26 cellular contexts compared by ENCODE assay signal in genomic region chr5:132327278-132327959, GRCh38. TPM values are rescaled to one million over a fixed set of nuclear protein-coding genes. Genes with fewer than 3 reads are reported as not detected.
DNase-seq lines count a peak whose midpoint lies in the region; ATAC-seq, FAIRE-seq and TF ChIP-seq lines count a peak whose summit lies in the region.
"Had no signal": no experiment of that assay in that cellular context is flagged by ENCODE, and none has a peak within 500 bp of the region (broad histone marks: within the 10 kb centered on the region; RNA-seq: fewer than 3 reads in every experiment).

No MANE protein-coding gene starts in this region.

- H3K79me2 ChIP-seq in K562 (ENCODE audit: control insufficient read depth, insufficient read depth, low read length) = no peaks in the 10 kb centered on the region

- no peak for TF ChIP-seq EP300 in K562 (IDR thresholded peaks at IDR 0.05; ENCODE audit: low read length)

- no peaks in the 10 kb centered on the region for H3K9me3 ChIP-seq in K562 (replicated peaks; ENCODE audit: control insufficient read depth, insufficient read depth, low read depth, low read length)
- no peaks in the 10 kb centered on the region for H3K9me3 ChIP-seq in gastrocnemius medialis
- H3K9me3 ChIP-seq in Caco-2 = no peaks in the 10 kb centered on the region
- H3K9me3 ChIP-seq: A549, esophagus muscularis mucosa, ovary, right atrium auricular region, vagina had no signal

- H3K36me3 ChIP-seq in K562 (ENCODE audit: control insufficient read depth, insufficient read depth, low read length) (peaks cover 38% of the 10 kb centered on the region), gastrocnemius medialis (peaks cover 0 to 49% of the 10 kb centered on the region in 2 donors), Caco-2 (ENCODE audit: control insufficient read depth, insufficient read depth, low read length) (no peaks in the 10 kb centered on the region; the same call in none of the 2 replicates)
- H3K36me3 ChIP-seq: ovary, vagina had no signal

- H3K9me3 Mint-ChIP-seq in type B pancreatic cell (no peaks in the 10 kb centered on the region), Caco-2 (ENCODE audit: unreplicated experiment) (no peaks in the 10 kb centered on the region)
- H3K9me3 Mint-ChIP-seq: activated CD4-positive, alpha-beta memory T cell treated with anti-CD3 and anti-CD28 coated beads, Interleukin-2, amount 10 ng/mL, durations not matched to agents 7 days and 5 days; CD8-positive, alpha-beta T cell had no signal

- CTCF ChIA-PET in K562 (lab: Yijun Ruan, JAX; ENCODE audit: low intra/inter-chr PET ratio) = no interaction called here
- CTCF ChIA-PET in Caco-2 (lab: Charles Lee) = no interaction called here

- H3K36me3 Mint-ChIP-seq in type B pancreatic cell = peaks cover 10% of the 10 kb centered on the region
- H3K36me3 Mint-ChIP-seq in Caco-2 (ENCODE audit: insufficient read depth, unreplicated experiment) = no peaks in the 10 kb centered on the region

- FAIRE-seq in K562 (lab: Jason Lieb, UNC) = no peak
- FAIRE-seq: A549, keratinocyte had no signal

- TF ChIP-seq POLR2A in K562 (conservative IDR thresholded peaks at IDR 0.05) (no peak), gastrocnemius medialis (IDR thresholded peaks at IDR 0.05) (no peak)

- H3K27ac Mint-ChIP-seq in type B pancreatic cell (no peak overlapping the region), Caco-2 (ENCODE audit: unreplicated experiment) (no peak overlapping the region)
- H3K27ac Mint-ChIP-seq: activated CD4-positive, alpha-beta memory T cell treated with anti-CD3 and anti-CD28 coated beads, Interleukin-2, amount 10 ng/mL, durations not matched to agents 7 days and 5 days; CD8-positive, alpha-beta T cell had no signal

- peaks cover 0 to 7% of the 10 kb centered on the region in 2 experiments; a peak in 4 of 5 replicates for H3K4me1 ChIP-seq in K562 (replicated peaks in 1 of 2; ENCODE audit: control insufficient read depth in 2 of 2, insufficient read depth in 2 of 2, low read length in 2 of 2)
- H3K4me1 ChIP-seq in gastrocnemius medialis = no peaks in the 10 kb centered on the region
- H3K4me1 ChIP-seq in Caco-2 = peaks cover 7% of the 10 kb centered on the region
- H3K4me1 ChIP-seq: esophagus muscularis mucosa, right atrium auricular region had no signal

- no peak overlapping the region for H3K9ac ChIP-seq in K562 (ENCODE audit: insufficient read depth in 1 of 2, low read depth in 2 of 2, low read length in 2 of 2)

- H3K4me1 Mint-ChIP-seq in type B pancreatic cell (ENCODE audit: unreplicated experiment) = peaks cover 28% of the 10 kb centered on the region
- H3K4me1 Mint-ChIP-seq in Caco-2 (ENCODE audit: low read depth, unreplicated experiment) = peaks cover 10% of the 10 kb centered on the region
- H3K4me1 Mint-ChIP-seq: activated CD4-positive, alpha-beta memory T cell treated with anti-CD3 and anti-CD28 coated beads, Interleukin-2, amount 10 ng/mL, durations not matched to agents 7 days and 5 days had no signal

- no peaks in the 10 kb centered on the region for H3K27me3 Mint-ChIP-seq in type B pancreatic cell
- no peaks in the 10 kb centered on the region for H3K27me3 Mint-ChIP-seq in Caco-2 (ENCODE audit: insufficient read depth, unreplicated experiment)
- H3K27me3 Mint-ChIP-seq: activated CD4-positive, alpha-beta memory T cell treated with anti-CD3 and anti-CD28 coated beads, Interleukin-2, amount 10 ng/mL, durations not matched to agents 7 days and 5 days had no signal

- no peak overlapping the region for H3K4me3 Mint-ChIP-seq in type B pancreatic cell
- no peak overlapping the region for H3K4me3 Mint-ChIP-seq in Caco-2 (ENCODE audit: unreplicated experiment)
- H3K4me3 Mint-ChIP-seq: activated CD4-positive, alpha-beta memory T cell treated with anti-CD3 and anti-CD28 coated beads, Interleukin-2, amount 10 ng/mL, durations not matched to agents 7 days and 5 days; CD8-positive, alpha-beta T cell had no signal

- no peak for TF ChIP-seq RAD21 in K562 (CRISPR knock-in tag; conservative IDR thresholded peaks at IDR 0.05 in 1 of 2, IDR thresholded peaks at IDR 0.05 in 1 of 2)

- ATAC-seq in K562 (no peak), gastrocnemius medialis (no peak)
- ATAC-seq: CD8-positive, alpha-beta T cell had no signal

- H2AFZ ChIP-seq in K562 (ENCODE audit: low read depth, low read length) = no peak overlapping the region
- H2AFZ ChIP-seq: PC-9 had no signal

- DNase-seq in AG08395 (ENCODE audit: low spot score) (peak; percentile 50), HFF-Myc (ENCODE audit: extremely low read depth, low read depth) (peak; percentile 21), K562 (ENCODE audit: extremely low read depth in 1 of 4, low spot score in 3 of 4) (no peak), glomerular visceral epithelial cell (ENCODE audit: extremely low spot score) (peak; percentile 32), gastrocnemius medialis (no peak), type B pancreatic cell (ENCODE audit: extremely low spot score, unreplicated experiment) (no peak), Caco-2 (no peak)
- no peak for DNase-seq in activated CD4-positive, alpha-beta T cell treated with anti-CD3 and anti-CD28 coated beads for 48 hours
- DNase-seq: activated CD4-positive, alpha-beta memory T cell treated with anti-CD3 and anti-CD28 coated beads, Interleukin-2, amount 10 ng/mL, durations not matched to agents 7 days and 5 days; activated gamma-delta T cell treated with Interleukin-2 at 50 U/mL for 16 hours; activated T-cell treated with anti-CD3 and anti-CD28 coated beads for 4 hours; amniotic stem cell; CD8-positive, alpha-beta T cell; effector CD8-positive, alpha-beta T cell; NCI-H1105 treated with DMSO at 0.1 percent for 48 hours; NCI-H2081 treated with DMSO at 0.1 percent for 48 hours; NCI-H446; ovary; PC-9; SIG-M5; substantia nigra had no signal

- H4K20me1 ChIP-seq in K562 (replicated peaks; ENCODE audit: control insufficient read depth, insufficient read depth, low read length) = no peaks in the 10 kb centered on the region

- no peak overlapping the region for H3K4me3 ChIP-seq in HFF-Myc (replicated peaks; ENCODE audit: low read depth, low read length)
- no peak overlapping the region for H3K4me3 ChIP-seq in K562
- no peak overlapping the region for H3K4me3 ChIP-seq in gastrocnemius medialis
- H3K4me3 ChIP-seq in Caco-2 (ENCODE audit: low read depth, low read length) = no peak overlapping the region
- H3K4me3 ChIP-seq: A549, esophagus muscularis mucosa, ovary, PC-9, right atrium auricular region, vagina had no signal

- in situ Hi-C loops in K562 (cut with MboI) (no loop called here), gastrocnemius medialis (cut with MboI; ENCODE audit: low sequenced_read_pairs in 4 of 4) (no loop called here)

- no peak for TF ChIP-seq CTCF in HFF-Myc (IDR thresholded peaks at IDR 0.05; ENCODE audit: low read depth, low read length, missing control alignments)
- no peak for TF ChIP-seq CTCF in K562 (IDR thresholded peaks at IDR 0.05 in 2 of 3, conservative IDR thresholded peaks at IDR 0.05 in 1 of 3; ENCODE audit: insufficient read depth in 2 of 3, low read depth in 1 of 3, low read length in 3 of 3)
- TF ChIP-seq CTCF in gastrocnemius medialis (IDR thresholded peaks at IDR 0.05 in 4 of 5, conservative IDR thresholded peaks at IDR 0.05 in 1 of 5) = no peak
- no peak for TF ChIP-seq CTCF in type B pancreatic cell (conservative IDR thresholded peaks at IDR 0.05)
- TF ChIP-seq CTCF in Caco-2 (IDR thresholded peaks at IDR 0.05; ENCODE audit: insufficient read depth in 1 of 2, low read depth in 1 of 2, low read length in 1 of 2, severe bottlenecking in 1 of 2, unreplicated experiment in 1 of 2) = no peak

- H3K4me2 ChIP-seq in K562 (ENCODE audit: insufficient read depth, low read length) = no peak overlapping the region
- H3K4me2 ChIP-seq: A549, PC-9 had no signal

- H3K27me3 ChIP-seq in K562 (ENCODE audit: control insufficient read depth in 2 of 2, insufficient read depth in 2 of 2, low read length in 2 of 2) = no peaks in the 10 kb centered on the region
- H3K27me3 ChIP-seq in gastrocnemius medialis = no peaks in the 10 kb centered on the region
- H3K27me3 ChIP-seq in Caco-2 (replicated peaks; ENCODE audit: control insufficient read depth, insufficient read depth, low read length) = no peaks in the 10 kb centered on the region
- H3K27me3 ChIP-seq: esophagus muscularis mucosa, ovary, right atrium auricular region, vagina had no signal

- POLR2A ChIA-PET in K562 (lab: Yijun Ruan, JAX) (interaction anchor here (0.6 kb wide), 1 partner anchor 27 kb away, joined by 3 read pairs; no protein-coding TSS in a partner anchor), Caco-2 (lab: Charles Lee) (no interaction called here)

- 67% methylated on average over 2 of the region's 2 CpGs for WGBS in K562 (ENCODE audit: insufficient coverage, low coverage, missing lambda C conversion rate)

- BruUV-seq in K562 (replicated peaks; lab: Mats Ljungman, UMichigan) (no TSS peak), Caco-2 (replicated peaks; lab: Mats Ljungman, UMichigan) (no TSS peak)

- intact Hi-C loops in K562 (cut with micrococcal nuclease) (no loop called here), gastrocnemius medialis (cut with DNase I; ENCODE audit: low total_unique reads) (no loop called here), Caco-2 (cut with micrococcal nuclease; ENCODE audit: unreplicated experiment) (no loop called here)

- H3K27ac ChIP-seq in K562 (ENCODE audit: extremely low read depth, low read depth, low read length) (no peak overlapping the region; the same call in 2 of the 3 replicates), gastrocnemius medialis (no peak overlapping the region)
- H3K27ac ChIP-seq: A549, esophagus muscularis mucosa, ovary, PC-9, right atrium auricular region, vagina had no signal

- no peaks in the 10 kb centered on the region for H3K9me1 ChIP-seq in K562 (ENCODE audit: control insufficient read depth, insufficient read depth, low read length)

RNA-seq across cellular contexts. Expression of gene SLC22A4, which starts 33.2 kb away (rescaled TPM):
- 10.8 and 13.1 TPM in 2 replicates for total RNA-seq in K562 (2011; cell fraction: chromatin; rRNA removed; ENCODE audit: low replicate concordance)
- 15.8 and 21.3 TPM in 2 replicates for total RNA-seq in K562 (2011; cell fraction: nucleolus; rRNA removed)
- total RNA-seq in K562 (2011; cell fraction: nucleoplasm; rRNA removed) = 10.2 and 12.6 TPM in 2 replicates
- total RNA-seq in K562 (2014; rRNA removed) (6.5 and 7.9 TPM in 2 replicates), K562 (2014; rRNA removed; fragmentation: Illumina TruSeq; extraction: Trizol) (5.7 and 6.2 TPM in 2 replicates), K562 (2015; rRNA removed; fragmentation: Illumina TruSeq; extraction: Trizol) (4.5 and 4.8 TPM in 2 replicates), K562 (2021) (7.6 and 9.6 TPM in 2 replicates), gastrocnemius medialis (1 to 10 TPM; 5.4 to 6.7 (median 6.2) TPM), type B pancreatic cell (ENCODE audit: low replicate concordance) (1.3 and 2.0 TPM in 2 replicates), Caco-2 (2022) (1.5 and 1.7 TPM in 2 replicates)
- polyA plus RNA-seq in K562 (2011; rRNA removed) (5.2 and 9.5 TPM in 2 replicates), K562 (2014; fragmentation: Illumina TruSeq; extraction: Trizol) (5.8 and 6.1 TPM in 2 replicates), K562 (2014; fragmentation: Nextera tagmentation; extraction: Ambion mirVana) (1 to 10 TPM; 2.7 to 2.9 TPM), K562 (2014; rRNA removed) (6.0 and 7.0 TPM in 2 replicates)
- polyA plus RNA-seq in K562 (2011; cell fraction: cytosol; rRNA removed) = 3.8 and 8.4 TPM in 2 replicates
- 9.1 and 22.6 TPM in 2 replicates for polyA plus RNA-seq in K562 (2011; cell fraction: nucleus; rRNA removed)
- 1.1 and 2.8 TPM in 2 replicates for polyA plus RNA-seq in K562 (2012)
- polyA minus RNA-seq in K562 (2011; rRNA and poly(A)+ RNA removed) = 4.2 and 9.2 TPM in 2 replicates
- 4.4 and 7.5 TPM in 2 replicates for polyA minus RNA-seq in K562 (2011; cell fraction: cytosol; rRNA and poly(A)+ RNA removed)
- polyA minus RNA-seq in K562 (2011; cell fraction: nucleus; rRNA and poly(A)+ RNA removed) = 7.0 and 13.3 TPM in 2 replicates

RNA-seq across cellular contexts. Expression of gene SLC22A5, which starts 42.1 kb away (rescaled TPM):
- 50.2 and 52.9 TPM in 2 replicates for total RNA-seq in K562 (2011; cell fraction: chromatin; rRNA removed; ENCODE audit: low replicate concordance)
- total RNA-seq in K562 (2011; cell fraction: nucleolus; rRNA removed) = 43.7 and 56.8 TPM in 2 replicates
- total RNA-seq in K562 (2011; cell fraction: nucleoplasm; rRNA removed) = 53.5 and 62.8 TPM in 2 replicates
- total RNA-seq in K562 (2014; rRNA removed) (7.0 and 9.9 TPM in 2 replicates), K562 (2014; rRNA removed; fragmentation: Illumina TruSeq; extraction: Trizol) (7.3 and 8.3 TPM in 2 replicates), K562 (2015; rRNA removed; fragmentation: Illumina TruSeq; extraction: Trizol) (6.3 and 6.9 TPM in 2 replicates), K562 (2021) (11.5 and 13.3 TPM in 2 replicates), gastrocnemius medialis (100 to 1,000 TPM in 1 of 4 donors, 10 to 100 TPM in 3; 56.2 to 116 (median 79.2) TPM), type B pancreatic cell (ENCODE audit: low replicate concordance) (21.6 and 39.3 TPM in 2 replicates), Caco-2 (2022) (19.1 and 20.2 TPM in 2 replicates)
- polyA plus RNA-seq in K562 (2011; rRNA removed) (16.6 and 18.9 TPM in 2 replicates), K562 (2014; fragmentation: Illumina TruSeq; extraction: Trizol) (12.5 and 15.7 TPM in 2 replicates), K562 (2014; fragmentation: Nextera tagmentation; extraction: Ambion mirVana) (1 to 10 TPM; 3.0 to 3.3 TPM), K562 (2014; rRNA removed) (8.4 and 9.0 TPM in 2 replicates)
- 19.7 and 24.6 TPM in 2 replicates for polyA plus RNA-seq in K562 (2011; cell fraction: cytosol; rRNA removed)
- polyA plus RNA-seq in K562 (2011; cell fraction: nucleus; rRNA removed) = 77.0 and 105 TPM in 2 replicates
- 5.5 and 7.3 TPM in 2 replicates for polyA plus RNA-seq in K562 (2012)
- polyA minus RNA-seq in K562 (2011; rRNA and poly(A)+ RNA removed) = 15.8 TPM in 2 replicates
- 8.6 and 11.3 TPM in 2 replicates for polyA minus RNA-seq in K562 (2011; cell fraction: cytosol; rRNA and poly(A)+ RNA removed)
- 15.1 and 16.0 TPM in 2 replicates for polyA minus RNA-seq in K562 (2011; cell fraction: nucleus; rRNA and poly(A)+ RNA removed)

Comparison
In these comparisons a context has a peak if more than half of its experiments do, and no peak if none do; other contexts are left out.
1. DNase-seq: peak in AG08395 (single experiment), HFF-Myc (single experiment) and glomerular visceral epithelial cell (single experiment); none in K562 (0 of 4), gastrocnemius medialis (0 of 2), activated CD4-positive, alpha-beta T cell treated with anti-CD3 and anti-CD28 coated beads for 48 hours (single experiment), type B pancreatic cell (single experiment) and Caco-2 (0 of 2).